28 cellular contexts compared by ENCODE assay signal in the genomic region with DNA sequence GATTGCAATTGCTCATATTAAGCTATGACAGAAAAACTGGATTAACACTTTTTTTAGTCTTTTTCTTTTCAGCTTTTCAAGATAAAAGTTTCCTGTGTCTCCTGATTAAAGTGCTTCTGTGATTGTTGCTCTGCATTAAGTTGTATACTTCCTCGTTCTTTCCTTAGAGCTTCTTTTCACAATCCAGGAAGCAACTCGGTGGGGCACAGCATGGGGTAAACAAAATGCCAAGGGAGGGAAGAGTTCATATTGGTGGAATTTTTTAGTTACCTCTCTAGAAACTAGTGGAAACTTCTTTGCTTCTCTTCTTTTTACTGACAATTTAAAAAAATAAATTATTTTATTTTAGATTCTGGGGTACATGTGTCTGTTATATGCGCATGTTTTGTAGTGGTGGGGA.
"Had no signal": no experiment of that assay in that cellular context is flagged by ENCODE, and none has a peak within 500 bp of the region (broad histone marks: within the 10 kb centered on the region; RNA-seq: fewer than 3 reads in every experiment).

No MANE protein-coding gene starts in this region.

- ATAC-seq: activated CD8-positive, alpha-beta T cell treated with anti-CD3 and anti-CD28 coated beads for 36 hours; gastrocnemius medialis; left ventricle myocardium superior; pancreas; sciatic nerve; stimulated activated effector memory CD8-positive, alpha-beta T cell treated with anti-CD3 and anti-CD28 coated beads, Interleukin-12 subunit alpha, Interleukin-12 subunit beta, amount 100 ng/mL, for 72 hours had no signal

- H3K36me3 Mint-ChIP-seq: activated naive CD4-positive, alpha-beta T cell treated with anti-CD3 and anti-CD28 coated beads, Interleukin-2, amount 50 U/mL, for 24 hours; stimulated activated effector memory CD8-positive, alpha-beta T cell treated with anti-CD3 and anti-CD28 coated beads, Interleukin-12 subunit alpha, Interleukin-12 subunit beta, amount 100 ng/mL, for 72 hours had no signal

- H3K36me3 ChIP-seq: gastrocnemius medialis, pancreas, prostate gland, thoracic aorta, uterus had no signal

- H3K9me3 Mint-ChIP-seq: activated B cell treated with CpG ODN at 0.5 μM for 24 hours; activated CD8-positive, alpha-beta T cell treated with anti-CD3 and anti-CD28 coated beads for 36 hours; activated naive CD4-positive, alpha-beta T cell treated with anti-CD3 and anti-CD28 coated beads, Interleukin-2, amount 50 U/mL, for 24 hours; activated T-helper 2 cell treated with anti-CD3 and anti-CD28 coated beads, Interferon-gamma antibody, Interleukin-2, Interleukin-4, amounts not matched to agents 10 μg/mL and 5 μg/mL and 100 μg/mL, durations not matched to agents 14 hours and 24 hours and 36 hours; central memory CD8-positive, alpha-beta T cell; nephron; stimulated activated effector memory CD8-positive, alpha-beta T cell treated with anti-CD3 and anti-CD28 coated beads, Interleukin-12 subunit alpha, Interleukin-12 subunit beta, amount 100 ng/mL, for 72 hours; stimulated activated naive CD8-positive, alpha-beta T cell treated with anti-CD3 and anti-CD28 coated beads, Interleukin-15, Interleukin-2, amounts not matched to agents 100 ng/mL and 50 ng/mL, for 24 hours had no signal

- H3K4me1 ChIP-seq: gastrocnemius medialis, pancreas, prostate gland, uterus had no signal

- H3K27ac ChIP-seq: gastrocnemius medialis, pancreas, prostate gland, thoracic aorta, uterus had no signal

- H3K4me3 ChIP-seq: gastrocnemius medialis, pancreas, prostate gland, thoracic aorta, uterus had no signal

- H3K4me1 Mint-ChIP-seq: activated B cell treated with CpG ODN at 0.5 μM for 24 hours, nephron had no signal

- H3K27ac Mint-ChIP-seq: activated B cell treated with CpG ODN at 0.5 μM for 24 hours; activated CD8-positive, alpha-beta T cell treated with anti-CD3 and anti-CD28 coated beads for 36 hours; activated naive CD4-positive, alpha-beta T cell treated with anti-CD3 and anti-CD28 coated beads, Interleukin-2, amount 50 U/mL, for 24 hours; activated T-helper 2 cell treated with anti-CD3 and anti-CD28 coated beads, Interferon-gamma antibody, Interleukin-2, Interleukin-4, amounts not matched to agents 10 μg/mL and 5 μg/mL and 100 μg/mL, durations not matched to agents 14 hours and 24 hours and 36 hours; nephron; stimulated activated effector memory CD8-positive, alpha-beta T cell treated with anti-CD3 and anti-CD28 coated beads, Interleukin-12 subunit alpha, Interleukin-12 subunit beta, amount 100 ng/mL, for 72 hours; stimulated activated naive CD8-positive, alpha-beta T cell treated with anti-CD3 and anti-CD28 coated beads, Interleukin-15, Interleukin-2, amounts not matched to agents 100 ng/mL and 50 ng/mL, for 24 hours had no signal

- DNase-seq: activated B cell treated with CpG ODN at 0.5 μM for 24 hours; activated CD4-positive, alpha-beta T cell treated with anti-CD3 and anti-CD28 coated beads, Interleukin-2, amount 50 U/mL, for 1 hour; activated CD8-positive, alpha-beta T cell treated with anti-CD3 and anti-CD28 coated beads for 36 hours; activated T-cell treated with anti-CD3 and anti-CD28 coated beads, Interleukin-2, amount 50 U/mL, for 48 hours; anterior cingulate cortex; effector CD8-positive, alpha-beta T cell; erythroblast; gastrocnemius medialis; glutamatergic neuron; islet precursor cell; left ventricle myocardium superior; pancreas; retina; small intestine; stimulated activated CD4-positive, alpha-beta T cell treated with anti-CD3 and anti-CD28 coated beads, Interleukin-4, amount 100 ng/mL, for 24 hours; trophoblast cell; uterus had no signal

- FAIRE-seq: bronchial epithelial cell, colon, pancreas, small intestine had no signal

- H3K27me3 Mint-ChIP-seq: activated B cell treated with CpG ODN at 0.5 μM for 24 hours; activated CD8-positive, alpha-beta T cell treated with anti-CD3 and anti-CD28 coated beads for 36 hours; activated naive CD4-positive, alpha-beta T cell treated with anti-CD3 and anti-CD28 coated beads, Interleukin-2, amount 50 U/mL, for 24 hours; central memory CD8-positive, alpha-beta T cell; stimulated activated naive CD8-positive, alpha-beta T cell treated with anti-CD3 and anti-CD28 coated beads, Interleukin-15, Interleukin-2, amounts not matched to agents 100 ng/mL and 50 ng/mL, for 24 hours had no signal

- H3K9me3 ChIP-seq: gastrocnemius medialis, pancreas, prostate gland, thoracic aorta, uterus had no signal

- H3K4me3 Mint-ChIP-seq: activated B cell treated with CpG ODN at 0.5 μM for 24 hours; activated CD8-positive, alpha-beta T cell treated with anti-CD3 and anti-CD28 coated beads for 36 hours; activated naive CD4-positive, alpha-beta T cell treated with anti-CD3 and anti-CD28 coated beads, Interleukin-2, amount 50 U/mL, for 24 hours; central memory CD8-positive, alpha-beta T cell; nephron; stimulated activated effector memory CD8-positive, alpha-beta T cell treated with anti-CD3 and anti-CD28 coated beads, Interleukin-12 subunit alpha, Interleukin-12 subunit beta, amount 100 ng/mL, for 72 hours; stimulated activated naive CD8-positive, alpha-beta T cell treated with anti-CD3 and anti-CD28 coated beads, Interleukin-15, Interleukin-2, amounts not matched to agents 100 ng/mL and 50 ng/mL, for 24 hours had no signal

- H3K27me3 ChIP-seq: gastrocnemius medialis, pancreas, uterus had no signal
